ENCODE assay signal across 36 cellular contexts in the genomic region with DNA sequence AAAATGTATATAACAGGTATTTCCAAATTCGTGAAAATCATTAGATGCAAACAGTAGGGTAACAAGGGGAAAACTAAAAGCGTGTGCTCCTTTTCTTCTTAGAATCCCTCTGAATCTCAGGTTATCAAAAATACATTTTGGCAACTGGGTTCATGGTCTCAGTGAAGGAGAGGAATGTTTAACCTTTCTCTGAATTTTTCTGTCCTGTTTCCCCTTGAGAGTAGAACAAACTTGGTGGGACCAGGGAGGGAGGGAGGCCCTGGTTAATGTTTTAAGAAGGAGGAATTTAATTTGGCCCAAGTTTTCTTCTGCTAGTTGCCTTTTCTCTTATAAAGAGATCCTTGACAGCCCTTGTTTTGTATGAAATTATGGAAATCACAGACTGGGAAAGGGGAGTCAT. TPM values are rescaled to one million over a fixed set of nuclear protein-coding genes. Genes with fewer than 3 reads are reported as not detected.
DNase-seq lines count a peak whose midpoint lies in the region; ATAC-seq and TF ChIP-seq lines count a peak whose summit lies in the region.
"Had no signal": no experiment of that assay in that cellular context is flagged by ENCODE, and none has a peak within 500 bp of the region (broad histone marks: within the 10 kb centered on the region; RNA-seq: fewer than 3 reads in every experiment).

No MANE protein-coding gene starts in this region.

- H3K27ac ChIP-seq in dorsolateral prefrontal cortex: peak overlapping the region; percentile 72 to 100 (median 99)
- H3K27ac ChIP-seq: GM23248, SK-N-MC had no signal

- no peak for ATAC-seq in stimulated activated memory B cell treated with anti-CD40 and anti-IgM and Interleukin-4, amounts not matched to agents 10 μg/mL and 1 μg/mL and 100 μg/mL, for 72 hours
- no peak for ATAC-seq in left colon
- ATAC-seq: activated CD4-positive, CD25-positive, alpha-beta regulatory T cell treated with anti-CD3 and anti-CD28 coated beads, Interleukin-2, amount 50 U/mL, for 24 hours; effector memory CD8-positive, alpha-beta T cell; esophagus mucosa; natural killer cell; sciatic nerve had no signal

- H3K9me3 Mint-ChIP-seq in IgD-negative memory B cell: peaks cover 0 to 10% (median 2%) of the 10 kb centered on the region in 3 donors
- no peaks in the 10 kb centered on the region for H3K9me3 Mint-ChIP-seq in mesothelial cell of epicardium
- H3K9me3 Mint-ChIP-seq in stimulated activated memory B cell treated with anti-CD40 and anti-IgM and Interleukin-4, amounts not matched to agents 10 μg/mL and 1 μg/mL and 100 μg/mL, for 72 hours: no peaks in the 10 kb centered on the region
- H3K9me3 Mint-ChIP-seq: activated naive CD4-positive, alpha-beta T cell treated with anti-CD3 and anti-CD28 coated beads, Interleukin-2, amount 50 U/mL, for 24 hours; activated T-helper 1 cell treated with anti-CD3 and anti-CD28 coated beads, Interleukin-12 subunit alpha, Interleukin-12 subunit beta, Interleukin-2, Interleukin-4 antibody, amounts not matched to agents 30 ng/mL and 10 ng/mL and 1 ng/mL, durations not matched to agents 14 hours and 24 hours and 36 hours; effector memory CD8-positive, alpha-beta T cell; HFFc6; natural killer cell had no signal

- no peak for TF ChIP-seq CTCF in dorsolateral prefrontal cortex (IDR thresholded peaks at IDR 0.05 in 54 of 56, conservative IDR thresholded peaks at IDR 0.05 in 2 of 56; ENCODE audit: low read depth in 1 of 56, partially characterized antibody in 56 of 56)
- TF ChIP-seq CTCF in mesothelial cell of epicardium (IDR thresholded peaks at IDR 0.05; ENCODE audit: unreplicated experiment): no peak

- no peak for DNase-seq in dorsolateral prefrontal cortex
- no peak for DNase-seq in mesothelial cell of epicardium (ENCODE audit: low spot score in 2 of 2, unreplicated experiment in 2 of 2)
- peak; percentile 48 for DNase-seq in renal cortical epithelial cell (ENCODE audit: low read depth)
- DNase-seq in germinal center (ENCODE audit: low spot score): no peak
- DNase-seq in left colon: no peak
- no peak for DNase-seq in activated CD8-positive, alpha-beta memory T cell treated with anti-CD3 and anti-CD28 coated beads, Interleukin-2, amount 50 U/mL, for 48 hours
- DNase-seq: activated CD4-positive, alpha-beta T cell treated with anti-CD3 and anti-CD28 coated beads, Interleukin-2, amount 50 U/mL, for 48 hours; amniotic stem cell; CD8-positive, alpha-beta memory T cell; effector memory CD8-positive, alpha-beta T cell; GM23248; HFFc6; KG1; mucosa of descending colon; natural killer cell; NCI-H1105 treated with DMSO at 0.1 percent for 48 hours; NCI-H2029 treated with DMSO at 0.1 percent for 48 hours; NCI-H524 treated with DMSO at 0.1 percent for 48 hours; stimulated activated CD4-positive, alpha-beta T cell treated with anti-CD3 and anti-CD28 coated beads, Interleukin-2, amount 100 ng/mL, for 48 hours; T-helper 1 cell; trophoblast cell had no signal

- H3K27me3 Mint-ChIP-seq in IgD-negative memory B cell: peaks cover 40% of the 10 kb centered on the region
- peaks cover 90% of the 10 kb centered on the region for H3K27me3 Mint-ChIP-seq in mesothelial cell of epicardium (ENCODE audit: low read depth)
- H3K27me3 Mint-ChIP-seq in stimulated activated memory B cell treated with anti-CD40 and anti-IgM and Interleukin-4, amounts not matched to agents 10 μg/mL and 1 μg/mL and 100 μg/mL, for 72 hours: peaks cover 59% of the 10 kb centered on the region

- H3K4me3 ChIP-seq in dorsolateral prefrontal cortex: peak overlapping the region in 56 of 59 donors; percentile 53 to 93 (median 74)
- H3K4me3 ChIP-seq: GM23248, mucosa of descending colon, SK-N-MC had no signal

- H3K4me3 Mint-ChIP-seq in IgD-negative memory B cell (peak overlapping the region in 2 of 4 donors; percentile 19 to 46), mesothelial cell of epicardium (peak overlapping the region; percentile 22)
- H3K4me3 Mint-ChIP-seq in stimulated activated memory B cell treated with anti-CD40 and anti-IgM and Interleukin-4, amounts not matched to agents 10 μg/mL and 1 μg/mL and 100 μg/mL, for 72 hours: no peak overlapping the region
- H3K4me3 Mint-ChIP-seq: activated naive CD4-positive, alpha-beta T cell treated with anti-CD3 and anti-CD28 coated beads, Interleukin-2, amount 50 U/mL, for 24 hours; activated T-helper 1 cell treated with anti-CD3 and anti-CD28 coated beads, Interleukin-12 subunit alpha, Interleukin-12 subunit beta, Interleukin-2, Interleukin-4 antibody, amounts not matched to agents 30 ng/mL and 10 ng/mL and 1 ng/mL, durations not matched to agents 14 hours and 24 hours and 36 hours; effector memory CD8-positive, alpha-beta T cell; HFFc6; natural killer cell had no signal

- H3K4me1 Mint-ChIP-seq in IgD-negative memory B cell (peaks cover 0 to 7% (median 6%) of the 10 kb centered on the region in 3 donors), mesothelial cell of epicardium (peaks cover 9% of the 10 kb centered on the region)
- H3K4me1 Mint-ChIP-seq in stimulated activated memory B cell treated with anti-CD40 and anti-IgM and Interleukin-4, amounts not matched to agents 10 μg/mL and 1 μg/mL and 100 μg/mL, for 72 hours: peaks cover 7% of the 10 kb centered on the region

- H3K27ac Mint-ChIP-seq in IgD-negative memory B cell (peak overlapping the region in 2 of 3 donors; percentile 16 to 88), mesothelial cell of epicardium (no peak overlapping the region)
- H3K27ac Mint-ChIP-seq in stimulated activated memory B cell treated with anti-CD40 and anti-IgM and Interleukin-4, amounts not matched to agents 10 μg/mL and 1 μg/mL and 100 μg/mL, for 72 hours: no peak overlapping the region
- H3K27ac Mint-ChIP-seq: activated naive CD4-positive, alpha-beta T cell treated with anti-CD3 and anti-CD28 coated beads, Interleukin-2, amount 50 U/mL, for 24 hours; activated T-helper 1 cell treated with anti-CD3 and anti-CD28 coated beads, Interleukin-12 subunit alpha, Interleukin-12 subunit beta, Interleukin-2, Interleukin-4 antibody, amounts not matched to agents 30 ng/mL and 10 ng/mL and 1 ng/mL, durations not matched to agents 14 hours and 24 hours and 36 hours; CD8-positive, alpha-beta memory T cell; effector memory CD8-positive, alpha-beta T cell; HFFc6; natural killer cell had no signal

- intact Hi-C loops in dorsolateral prefrontal cortex (cut with DNase I): no loop called here
- intact Hi-C loops in left colon (cut with DNase I, micrococcal nuclease): no loop called here

- H3K36me3 Mint-ChIP-seq in IgD-negative memory B cell (peaks cover 2% of the 10 kb centered on the region), mesothelial cell of epicardium (no peaks in the 10 kb centered on the region)
- no peaks in the 10 kb centered on the region for H3K36me3 Mint-ChIP-seq in stimulated activated memory B cell treated with anti-CD40 and anti-IgM and Interleukin-4, amounts not matched to agents 10 μg/mL and 1 μg/mL and 100 μg/mL, for 72 hours
- H3K36me3 Mint-ChIP-seq: activated naive CD4-positive, alpha-beta T cell treated with anti-CD3 and anti-CD28 coated beads, Interleukin-2, amount 50 U/mL, for 24 hours; CD8-positive, alpha-beta memory T cell; natural killer cell had no signal

- peaks cover 0 to 25% (median 0%) of the 10 kb centered on the region in 45 donors for H3K27me3 ChIP-seq in dorsolateral prefrontal cortex

RNA-seq across cellular contexts. Expression of gene POU3F3, which starts 12.2 kb away (rescaled TPM):
- not detected for polyA plus RNA-seq in IgD-negative memory B cell
- total RNA-seq in dorsolateral prefrontal cortex (100 to 1,000 TPM in 4 of 120 experiments, 10 to 100 TPM in 116; 43.0 to 120 (median 66.2) TPM), mesothelial cell of epicardium (not detected in 3 replicates), renal cortical epithelial cell (32.8 and 81.9 TPM in 2 replicates), left colon (under 1 TPM; 0.15 to 0.34 TPM)
- total RNA-seq: activated T-helper 1 cell treated with anti-CD3 and anti-CD28 coated beads, Interleukin-12 subunit alpha, Interleukin-12 subunit beta, Interleukin-2, Interleukin-4 antibody, amounts not matched to agents 30 ng/mL and 10 ng/mL and 1 ng/mL, durations not matched to agents 14 hours and 24 hours and 36 hours; CD8-positive, alpha-beta memory T cell; esophagus mucosa; fibroblast of villous mesenchyme; GM23248; HFFc6; lung microvascular endothelial cell; MCF 10A; natural killer cell; posterior vena cava; sciatic nerve had no signal
- polyA plus RNA-seq: AG04450; BJ; CD8-positive, alpha-beta memory T cell; GM23248; keratinocyte had no signal

Comparison
In these comparisons a context has a peak if more than half of its experiments do, and no peak if none do; other contexts are left out.
1. H3K27ac Mint-ChIP-seq: peak in IgD-negative memory B cell (2 of 3); none in mesothelial cell of epicardium (single experiment) and stimulated activated memory B cell treated with anti-CD40 and anti-IgM and Interleukin-4, amounts not matched to agents 10 μg/mL and 1 μg/mL and 100 μg/mL, for 72 hours (single experiment).
2. RNA of gene POU3F3, which starts 12.2 kb away (total RNA-seq): 32.8 to 81.9 TPM in renal cortical epithelial cell and 43.0 to 120 TPM in dorsolateral prefrontal cortex; 0.15 to 0.34 TPM in left colon and not detected in mesothelial cell of epicardium; every median in the first group is over 10 times any median in the second.